Comparison of ENCODE assay signal across 15 cellular contexts in the genomic region with DNA sequence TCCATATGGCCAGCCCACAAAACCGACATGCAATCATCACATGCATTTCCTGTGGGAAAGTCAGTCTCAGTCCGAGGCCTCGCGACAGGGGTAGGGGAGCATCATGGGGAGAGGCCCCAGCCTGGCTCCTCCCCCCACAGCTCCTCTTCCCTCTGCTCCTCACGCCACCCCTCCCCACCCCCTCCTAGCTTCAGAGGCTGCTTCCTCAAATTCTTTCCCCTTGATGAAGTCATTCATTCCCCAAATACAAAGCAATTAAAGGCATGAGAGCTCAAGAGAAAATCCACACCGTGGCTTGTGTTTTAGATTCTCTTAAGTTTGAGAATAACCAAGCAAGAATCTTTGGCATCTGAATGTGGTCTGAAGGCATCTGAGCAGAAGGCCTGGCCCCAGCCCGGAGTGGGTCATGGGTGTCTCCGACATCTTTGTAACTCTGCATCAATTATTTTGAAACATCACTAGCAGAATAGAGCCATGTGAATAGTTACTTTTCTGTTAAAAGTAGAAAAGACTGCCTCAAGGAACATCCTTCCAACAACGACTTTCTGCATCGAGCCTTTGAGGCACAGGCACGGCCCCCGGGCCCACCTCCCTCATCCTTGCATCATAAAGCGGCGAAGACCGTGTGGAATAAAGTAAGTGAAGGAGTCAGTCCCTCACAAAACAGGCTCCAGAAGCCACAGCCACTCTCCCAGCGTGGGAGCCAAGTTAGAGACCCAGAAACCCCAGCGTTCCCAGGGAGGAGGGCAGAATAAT.
DNase-seq lines count a peak whose midpoint lies in the region; FAIRE-seq and TF ChIP-seq lines count a peak whose summit lies in the region.
"Had no signal": no experiment of that assay in that cellular context is flagged by ENCODE, and none has a peak within 500 bp of the region (broad histone marks: within the 10 kb centered on the region; RNA-seq: fewer than 3 reads in every experiment).

No MANE protein-coding gene starts in this region.

- no peaks in the 10 kb centered on the region for H3K79me2 ChIP-seq in MM.1S (ENCODE audit: low read length)

- WGBS in small intestine, 3 donors: 68 to 82% (median 78%) methylated on average over 17 of the region's 17 CpGs

- TF ChIP-seq CTCF in fibroblast of pulmonary artery (IDR thresholded peaks at IDR 0.05; ENCODE audit: low read length, missing control alignments) (no peak), MM.1S (IDR thresholded peaks at IDR 0.05; ENCODE audit: low read length) (no peak)

- H3K4me1 ChIP-seq in SJSA1 (replicated peaks): peaks cover 62% of the 10 kb centered on the region
- peaks cover 22% of the 10 kb centered on the region for H3K4me1 ChIP-seq in rectal smooth muscle tissue (ENCODE audit: control insufficient read depth, insufficient read depth, low read length)
- no peaks in the 10 kb centered on the region for H3K4me1 ChIP-seq in small intestine (ENCODE audit: control insufficient read depth in 2 of 2, insufficient read depth in 1 of 2, low read depth in 1 of 2, low read length in 1 of 2)
- H3K4me1 ChIP-seq in MM.1S (ENCODE audit: low read length): no peaks in the 10 kb centered on the region
- H3K4me1 ChIP-seq: uterus had no signal

- no peaks in the 10 kb centered on the region for H3K9me3 ChIP-seq in SJSA1 (replicated peaks)
- no peaks in the 10 kb centered on the region for H3K9me3 ChIP-seq in small intestine (ENCODE audit: control insufficient read depth, low read depth)
- H3K9me3 ChIP-seq in MM.1S (replicated peaks; ENCODE audit: insufficient read depth, low read length): no peaks in the 10 kb centered on the region
- H3K9me3 ChIP-seq: uterus had no signal

- H3K9ac ChIP-seq in rectal smooth muscle tissue (ENCODE audit: low read length): no peak overlapping the region
- H3K9ac ChIP-seq in MM.1S (ENCODE audit: low read length): no peak overlapping the region

- 0 out of 2 replicates have a peak, but pooled peaks cover 3% of the 10 kb centered on the region for H3K36me3 ChIP-seq in SJSA1
- H3K36me3 ChIP-seq in rectal smooth muscle tissue (ENCODE audit: control insufficient read depth, insufficient read depth, low read length): no peaks in the 10 kb centered on the region
- H3K36me3 ChIP-seq in small intestine (ENCODE audit: control insufficient read depth in 2 of 2, insufficient read depth in 2 of 2, low read length in 2 of 2): no peaks in the 10 kb centered on the region
- H3K36me3 ChIP-seq in MM.1S (replicated peaks; ENCODE audit: insufficient read depth, low read length): no peaks in the 10 kb centered on the region
- H3K36me3 ChIP-seq: uterus had no signal

- no peaks in the 10 kb centered on the region for H4K20me1 ChIP-seq in MM.1S (ENCODE audit: insufficient read depth, low read length)

- no peaks in the 10 kb centered on the region for H3K27me3 ChIP-seq in SJSA1 (replicated peaks)
- no peaks in the 10 kb centered on the region for H3K27me3 ChIP-seq in rectal smooth muscle tissue (ENCODE audit: control insufficient read depth, insufficient read depth, low read length)
- no peaks in the 10 kb centered on the region for H3K27me3 ChIP-seq in small intestine (ENCODE audit: control insufficient read depth in 2 of 2, insufficient read depth in 2 of 2, low read length in 2 of 2)
- H3K27me3 ChIP-seq in MM.1S (replicated peaks; ENCODE audit: insufficient read depth, low read length): no peaks in the 10 kb centered on the region
- H3K27me3 ChIP-seq: uterus had no signal

- no peak overlapping the region for H2AFZ ChIP-seq in MM.1S (ENCODE audit: low read length)

- DNase-seq in ELF-1 (ENCODE audit: low read depth, low spot score): peak; percentile 47
- peak; percentile 98 for DNase-seq in SJSA1 (ENCODE audit: low read depth in 1 of 2, low spot score in 2 of 2)
- peak; percentile 79 for DNase-seq in fibroblast of pulmonary artery (ENCODE audit: low read depth)
- no peak for DNase-seq in small intestine
- no peak for DNase-seq in DMS53 treated with DMSO at 0.1 percent for 48 hours (lab: John Stamatoyannopoulos, UW; ENCODE audit: unreplicated experiment)
- no peak for DNase-seq in GM19240 (ENCODE audit: insufficient read length, low spot score)
- no peak for DNase-seq in MM.1S
- DNase-seq: activated naive CD4-positive, alpha-beta T cell treated with Interleukin-2 at 50 U/mL for 16 hours; DMS53; NK-92 treated with Interleukin-12 subunit alpha and Interleukin-12 subunit beta, amount 100 ng/mL, for 24 hours; stimulated activated CD4-positive, alpha-beta T cell treated with anti-CD3 and anti-CD28 coated beads, Interleukin-4, amount 100 ng/mL, for 1 hour had no signal

- H3K4me3 ChIP-seq in SJSA1 (peak overlapping the region; percentile 20), fibroblast of pulmonary artery (replicated peaks; ENCODE audit: low read depth, low read length) (no peak overlapping the region), rectal smooth muscle tissue (ENCODE audit: low read length) (no peak overlapping the region), small intestine (ENCODE audit: low read depth in 1 of 2, low read length in 2 of 2) (no peak overlapping the region), MM.1S (ENCODE audit: low read length) (no peak overlapping the region)
- H3K4me3 ChIP-seq: uterus had no signal

- no peaks in the 10 kb centered on the region for H3F3A ChIP-seq in MM.1S (ENCODE audit: insufficient read depth, low read length)

- H3K4me2 ChIP-seq in MM.1S (ENCODE audit: low read depth, low read length): no peak overlapping the region

- H3K27ac ChIP-seq in SJSA1: peak overlapping the region; percentile 98
- H3K27ac ChIP-seq in rectal smooth muscle tissue (ENCODE audit: low read depth, low read length): peak overlapping the region; percentile 25
- H3K27ac ChIP-seq in small intestine (ENCODE audit: low read depth in 1 of 2, low read length in 1 of 2): no peak overlapping the region
- H3K27ac ChIP-seq in MM.1S (ENCODE audit: low read length): no peak overlapping the region
- H3K27ac ChIP-seq: VCaP had no signal

- no peaks in the 10 kb centered on the region for H3K9me2 ChIP-seq in MM.1S (replicated peaks; ENCODE audit: insufficient read depth, low read length)

- no peak for FAIRE-seq in small intestine (lab: Jason Lieb, UNC)
- FAIRE-seq: endothelial cell of umbilical vein had no signal

Comparison
In these comparisons a context has a peak if more than half of its experiments do, and no peak if none do; other contexts are left out.
1. DNase-seq: peak in ELF-1 (single experiment), SJSA1 (2 of 2) and fibroblast of pulmonary artery (single experiment); none in small intestine (single experiment), DMS53 treated with DMSO at 0.1 percent for 48 hours (single experiment), GM19240 (single experiment) and MM.1S (single experiment).
2. H3K27ac ChIP-seq: peak in SJSA1 (single experiment) and rectal smooth muscle tissue (single experiment); none in small intestine (0 of 2) and MM.1S (single experiment).